In the genomic region with DNA sequence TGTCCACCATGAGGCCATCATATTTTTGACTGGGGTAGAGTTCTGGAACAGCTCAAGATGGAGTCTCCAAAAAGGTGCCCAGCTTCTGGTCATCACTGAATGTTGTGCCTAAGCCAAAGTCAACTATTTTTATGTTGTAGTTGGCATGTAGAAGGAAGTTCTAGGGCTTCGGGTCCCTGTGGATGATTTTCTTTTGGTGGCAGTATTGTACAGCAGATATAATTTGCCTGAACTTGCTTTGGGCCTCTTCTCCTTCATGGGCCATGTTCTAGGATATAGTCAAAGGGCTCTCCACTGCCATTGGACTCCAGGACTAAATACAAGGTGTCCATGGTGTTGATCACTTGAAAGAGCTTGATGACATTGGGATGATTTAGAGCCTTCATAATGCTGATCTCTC, we compare ENCODE assay signal across 23 cellular contexts.
"Had no signal": no experiment of that assay in that cellular context is flagged by ENCODE, and none has a peak within 500 bp of the region (broad histone marks: within the 10 kb centered on the region; RNA-seq: fewer than 3 reads in every experiment).

No MANE protein-coding gene starts in this region.

- H2AFZ ChIP-seq: hepatocyte had no signal

- DNase-seq: cortex of kidney; effector memory CD8-positive, alpha-beta T cell; foreskin fibroblast; heart left ventricle; left cardiac atrium; left ventricle myocardium inferior; lower lobe of right lung; naive thymus-derived CD8-positive, alpha-beta T cell; nephron progenitor cell; nucleus accumbens; right cardiac atrium; sigmoid colon; stimulated activated CD4-positive, alpha-beta T cell treated with anti-CD3 and anti-CD28 coated beads, Interleukin-2, amount 100 ng/mL, for 24 hours; stimulated activated CD4-positive, alpha-beta T cell treated with anti-CD3 and anti-CD28 coated beads, Interleukin-4, amount 100 ng/mL, for 4 hours; stimulated activated naive CD8-positive, alpha-beta T cell treated with anti-CD3 and anti-CD28 coated beads, Interleukin-15, Interleukin-2, amounts not matched to agents 100 U/mL and 50 U/mL, for 24 hours; upper lobe of left lung had no signal

- H3K4me3 Mint-ChIP-seq: effector memory CD8-positive, alpha-beta T cell; naive thymus-derived CD8-positive, alpha-beta T cell; nephron progenitor cell; stimulated activated memory B cell treated with anti-CD40 and anti-IgM and Interleukin-4, amounts not matched to agents 10 μg/mL and 1 μg/mL and 100 μg/mL, for 72 hours had no signal

- H3K27ac ChIP-seq: gastroesophageal sphincter, heart left ventricle, hepatocyte, left ventricle myocardium inferior, lower lobe of right lung, prostate gland, sigmoid colon, thoracic aorta, tibial nerve, upper lobe of left lung had no signal

- H3K4me2 ChIP-seq: hepatocyte had no signal

- H3K4me1 Mint-ChIP-seq: stimulated activated memory B cell treated with anti-CD40 and anti-IgM and Interleukin-4, amounts not matched to agents 10 μg/mL and 1 μg/mL and 100 μg/mL, for 72 hours had no signal

- H3K27ac Mint-ChIP-seq: effector memory CD8-positive, alpha-beta T cell; nephron progenitor cell; stimulated activated memory B cell treated with anti-CD40 and anti-IgM and Interleukin-4, amounts not matched to agents 10 μg/mL and 1 μg/mL and 100 μg/mL, for 72 hours had no signal

- H3K27me3 Mint-ChIP-seq: stimulated activated memory B cell treated with anti-CD40 and anti-IgM and Interleukin-4, amounts not matched to agents 10 μg/mL and 1 μg/mL and 100 μg/mL, for 72 hours had no signal

- H3K36me3 ChIP-seq: gastroesophageal sphincter, heart left ventricle, left ventricle myocardium inferior, lower lobe of right lung, prostate gland, sigmoid colon, thoracic aorta, tibial nerve, upper lobe of left lung had no signal

- H3K9me3 Mint-ChIP-seq: effector memory CD8-positive, alpha-beta T cell had no signal

- H3K9me3 ChIP-seq: gastroesophageal sphincter, heart left ventricle, left ventricle myocardium inferior, lower lobe of right lung, prostate gland, sigmoid colon, thoracic aorta, tibial nerve, upper lobe of left lung had no signal

- FAIRE-seq: endometrium had no signal

- H3K4me1 ChIP-seq: gastroesophageal sphincter, heart left ventricle, left ventricle myocardium inferior, lower lobe of right lung, prostate gland, sigmoid colon, tibial nerve, upper lobe of left lung had no signal

- H3K79me2 ChIP-seq: hepatocyte had no signal

- H3K27me3 ChIP-seq: gastroesophageal sphincter, heart left ventricle, hepatocyte, sigmoid colon, tibial nerve, upper lobe of left lung had no signal

- H3K4me3 ChIP-seq: gastroesophageal sphincter, heart left ventricle, hepatocyte, left ventricle myocardium inferior, lower lobe of right lung, prostate gland, sigmoid colon, thoracic aorta, tibial nerve, upper lobe of left lung had no signal

- ATAC-seq: effector memory CD8-positive, alpha-beta T cell; gastroesophageal sphincter; heart left ventricle; left cardiac atrium; lower lobe of right lung; naive thymus-derived CD8-positive, alpha-beta T cell; right cardiac atrium; stimulated activated memory B cell treated with anti-CD40 and anti-IgM and Interleukin-4, amounts not matched to agents 10 μg/mL and 1 μg/mL and 100 μg/mL, for 72 hours; stimulated activated naive CD8-positive, alpha-beta T cell treated with anti-CD3 and anti-CD28 coated beads, Interleukin-15, Interleukin-2, amounts not matched to agents 100 U/mL and 50 U/mL, for 24 hours had no signal
